In genomic region chr17:9859781-9860180, GRCh38 we compare ENCODE assay signal across 35 cellular contexts. TPM values are rescaled to one million over a fixed set of nuclear protein-coding genes. Genes with fewer than 3 reads are reported as not detected.
"Had no signal": no experiment of that assay in that cellular context is flagged by ENCODE, and none has a peak within 500 bp of the region (broad histone marks: within the 10 kb centered on the region; RNA-seq: fewer than 3 reads in every experiment).

No MANE protein-coding gene starts in this region.

- H3K27me3 Mint-ChIP-seq: activated B cell treated with CpG ODN at 0.5 μM for 24 hours; activated CD8-positive, alpha-beta T cell treated with anti-CD3 and anti-CD28 coated beads for 36 hours; activated naive CD8-positive, alpha-beta T cell; T-helper 17 cell had no signal

- H3K9me3 ChIP-seq: gastrocnemius medialis had no signal

- H3K4me1 ChIP-seq: foreskin keratinocyte, gastrocnemius medialis, heart left ventricle had no signal

- H3K27me3 ChIP-seq: brain microvascular endothelial cell, foreskin keratinocyte, gastrocnemius medialis, heart left ventricle had no signal

- H3K4me3 Mint-ChIP-seq: activated B cell treated with CpG ODN at 0.5 μM for 24 hours; activated CD8-positive, alpha-beta T cell treated with anti-CD3 and anti-CD28 coated beads for 36 hours; activated naive CD8-positive, alpha-beta T cell; activated T-cell treated with anti-CD3 and anti-CD28 coated beads, Interleukin-2, amount 50 U/mL, for 4 hours; activated T-helper 17 cell treated with anti-CD3 and anti-CD28 coated beads, Interleukin-2, amount 50 U/mL, for 72 hours; central memory CD8-positive, alpha-beta T cell; T-helper 17 cell; T-helper 2 cell treated with Interferon-gamma antibody and Interleukin-4, amounts not matched to agents 5 μg/mL and 100 μg/mL, for 36 hours had no signal

- H3K36me3 ChIP-seq: brain microvascular endothelial cell, gastrocnemius medialis, heart left ventricle, WERI-Rb-1 had no signal

- H3K27ac Mint-ChIP-seq: activated B cell treated with CpG ODN at 0.5 μM for 24 hours; activated CD8-positive, alpha-beta T cell treated with anti-CD3 and anti-CD28 coated beads for 36 hours; activated naive CD8-positive, alpha-beta T cell; activated T-helper 17 cell treated with anti-CD3 and anti-CD28 coated beads, Interleukin-2, amount 50 U/mL, for 72 hours; T-helper 17 cell; T-helper 2 cell treated with Interferon-gamma antibody and Interleukin-4, amounts not matched to agents 5 μg/mL and 100 μg/mL, for 36 hours had no signal

- H3K4me3 ChIP-seq: gastrocnemius medialis, heart left ventricle had no signal

- H3K27ac ChIP-seq: brain microvascular endothelial cell, foreskin keratinocyte, gastrocnemius medialis, heart left ventricle, WERI-Rb-1 had no signal

- DNase-seq: activated B cell treated with CpG ODN at 0.5 μM for 24 hours; activated CD4-positive, alpha-beta T cell treated with anti-CD3 and anti-CD28 coated beads for 48 hours; activated CD4-positive, alpha-beta T cell treated with anti-CD3 and anti-CD28 coated beads, Interleukin-2, amount 50 U/mL, for 1 hour; activated CD4-positive, alpha-beta T cell treated with anti-CD3 and anti-CD28 coated beads, Interleukin-2, amount 50 U/mL, for 48 hours; activated CD8-positive, alpha-beta memory T cell treated with anti-CD3 and anti-CD28 coated beads for 24 hours; activated CD8-positive, alpha-beta T cell treated with anti-CD3 and anti-CD28 coated beads for 36 hours; activated effector memory CD4-positive, alpha-beta T cell treated with Interleukin-2 at 50 U/mL for 16 hours; activated gamma-delta T cell treated with Interleukin-2 at 50 U/mL for 16 hours; activated naive CD4-positive, alpha-beta T cell treated with anti-CD3 and anti-CD28 coated beads, Interleukin-2, amount 50 U/mL, for 16 hours; activated naive CD4-positive, alpha-beta T cell treated with Interleukin-2 at 50 U/mL for 16 hours; activated T-cell treated with anti-CD3 and anti-CD28 coated beads, Interleukin-2, amount 50 U/mL, for 4 hours; amniotic stem cell; anterior cingulate cortex; brain microvascular endothelial cell; cortex of kidney; dermis blood vessel endothelial cell; effector CD8-positive, alpha-beta T cell; foreskin keratinocyte; gastrocnemius medialis; glutamatergic neuron; heart left ventricle; T-helper 1 cell; T-helper 17 cell; T1000; WERI-Rb-1 had no signal

- H3K4me1 Mint-ChIP-seq: activated B cell treated with CpG ODN at 0.5 μM for 24 hours; activated T-helper 17 cell treated with anti-CD3 and anti-CD28 coated beads, Interleukin-2, amount 50 U/mL, for 72 hours; central memory CD8-positive, alpha-beta T cell; T-helper 17 cell had no signal

- H3K36me3 Mint-ChIP-seq: activated naive CD8-positive, alpha-beta T cell had no signal

RNA-seq across cellular contexts. Expression of gene GLP2R, which starts 34.1 kb away (rescaled TPM):
- total RNA-seq: activated B cell treated with CpG ODN at 0.5 μM for 24 hours; activated CD8-positive, alpha-beta T cell treated with anti-CD3 and anti-CD28 coated beads for 36 hours; activated T-cell treated with anti-CD3 and anti-CD28 coated beads, Interleukin-2, amount 50 U/mL, for 4 hours; activated T-helper 17 cell treated with anti-CD3 and anti-CD28 coated beads, Interleukin-2, amount 50 U/mL, for 72 hours; esophagus mucosa; foreskin keratinocyte; T-helper 17 cell had no signal

RNA-seq across cellular contexts. Expression of gene GSG1L2, which starts 37.9 kb away (rescaled TPM):
- total RNA-seq: activated B cell treated with CpG ODN at 0.5 μM for 24 hours; activated CD8-positive, alpha-beta T cell treated with anti-CD3 and anti-CD28 coated beads for 36 hours; activated T-cell treated with anti-CD3 and anti-CD28 coated beads, Interleukin-2, amount 50 U/mL, for 4 hours; activated T-helper 17 cell treated with anti-CD3 and anti-CD28 coated beads, Interleukin-2, amount 50 U/mL, for 72 hours; astrocyte; bronchial epithelial cell; cardiac septum; cerebellum; dermis blood vessel endothelial cell; epithelial cell of proximal tubule; esophagus mucosa; foreskin keratinocyte; gastrocnemius medialis; heart left ventricle; T-helper 17 cell had no signal

RNA-seq across cellular contexts. Expression of gene RCVRN, which starts 45.3 kb away (rescaled TPM):
- total RNA-seq: activated CD8-positive, alpha-beta T cell treated with anti-CD3 and anti-CD28 coated beads for 36 hours; activated T-cell treated with anti-CD3 and anti-CD28 coated beads, Interleukin-2, amount 50 U/mL, for 4 hours; activated T-helper 17 cell treated with anti-CD3 and anti-CD28 coated beads, Interleukin-2, amount 50 U/mL, for 72 hours; astrocyte; bronchial epithelial cell; dermis blood vessel endothelial cell; epithelial cell of proximal tubule; esophagus mucosa; foreskin keratinocyte; gastrocnemius medialis; T-helper 17 cell had no signal
